15 cellular contexts compared by ENCODE assay signal in the genomic region with DNA sequence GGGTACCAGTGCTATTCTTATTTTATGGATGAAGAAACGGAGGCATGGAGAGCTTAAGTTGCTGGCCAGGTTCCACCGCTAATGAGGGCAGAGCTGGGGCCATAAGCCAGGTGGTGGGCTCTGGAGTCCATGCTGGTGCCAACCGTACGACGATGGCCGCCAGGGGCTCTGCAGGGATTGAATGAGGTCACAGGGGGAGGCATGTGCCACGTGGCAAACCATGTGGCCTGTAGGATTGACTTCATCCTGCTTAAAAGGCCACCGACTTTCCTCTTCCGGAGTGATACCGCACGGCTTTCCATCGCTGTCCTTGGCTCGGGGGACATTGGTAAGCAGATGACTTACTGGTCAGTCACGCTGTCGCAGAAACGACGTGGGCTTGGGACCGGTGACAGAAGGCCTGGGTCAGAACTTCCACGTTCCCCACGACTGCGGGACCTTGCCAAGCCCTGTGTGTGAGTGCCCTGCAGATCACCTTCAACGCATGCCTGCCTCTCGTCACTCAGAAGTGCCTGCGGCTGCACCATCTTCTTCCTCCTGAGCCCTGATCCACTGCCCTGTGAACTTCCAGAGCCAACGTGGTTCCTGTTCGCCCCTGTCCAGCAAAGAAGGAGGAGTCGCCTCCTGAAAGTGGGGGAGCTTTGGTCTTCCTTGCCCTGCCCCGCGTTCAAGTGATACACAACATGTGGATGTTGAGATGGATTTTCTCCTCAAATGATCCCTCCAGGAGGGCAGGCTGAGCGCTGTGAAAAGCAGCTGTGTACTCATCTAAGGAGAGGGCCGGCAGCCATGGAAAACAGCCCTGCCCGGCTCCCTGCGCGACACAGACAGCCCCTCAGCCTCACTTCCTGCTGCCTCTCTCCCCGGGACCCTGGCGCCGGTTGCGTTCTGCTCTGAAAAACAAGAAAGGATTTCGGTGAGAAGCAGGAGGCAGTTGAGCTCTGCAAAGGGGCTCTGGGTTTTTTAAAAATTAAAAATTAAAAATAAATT.
"Had no signal": no experiment of that assay in that cellular context is flagged by ENCODE, and none has a peak within 500 bp of the region (broad histone marks: within the 10 kb centered on the region; RNA-seq: fewer than 3 reads in every experiment).

No MANE protein-coding gene starts in this region.

- H3K27ac ChIP-seq: gastroesophageal sphincter, heart right ventricle, neutrophil, SJCRH30, transverse colon had no signal

- H3K4me3 ChIP-seq: gastroesophageal sphincter, heart right ventricle, SJCRH30, transverse colon had no signal

- H3K4me1 ChIP-seq: gastroesophageal sphincter, heart right ventricle, SJCRH30, transverse colon had no signal

- H3K36me3 ChIP-seq: gastroesophageal sphincter, heart right ventricle, neutrophil, SJCRH30, transverse colon had no signal

- ATAC-seq: activated CD4-positive, alpha-beta T cell treated with anti-CD3 and anti-CD28 coated beads for 36 hours; activated CD8-positive, alpha-beta T cell treated with anti-CD3 and anti-CD28 coated beads, Interleukin-2, amount 10 ng/mL, durations not matched to agents 7 days and 5 days; activated T-cell treated with anti-CD3 and anti-CD28 coated beads, Interleukin-2, amount 50 U/mL, for 72 hours; gastroesophageal sphincter; left cardiac atrium; T-helper 17 cell had no signal

- H3K9me3 ChIP-seq: neutrophil, SJCRH30, transverse colon had no signal

- DNase-seq: activated CD4-positive, alpha-beta T cell treated with anti-CD3 and anti-CD28 coated beads for 36 hours; activated CD8-positive, alpha-beta memory T cell treated with anti-CD3 and anti-CD28 coated beads, Interleukin-2, amount 50 U/mL, for 4 hours; activated CD8-positive, alpha-beta T cell treated with anti-CD3 and anti-CD28 coated beads, Interleukin-2, amount 10 ng/mL, durations not matched to agents 7 days and 5 days; activated naive CD4-positive, alpha-beta T cell treated with Interleukin-2 at 50 U/mL for 16 hours; activated T-cell treated with anti-CD3 and anti-CD28 coated beads, Interleukin-2, amount 50 U/mL, for 72 hours; anterior cingulate cortex; heart right ventricle; left cardiac atrium; SJCRH30; stimulated activated CD4-positive, alpha-beta T cell treated with anti-CD3 and anti-CD28 coated beads, Interleukin-12 subunit alpha, Interleukin-12 subunit beta, amount 100 ng/mL, for 4 hours; stimulated activated naive CD4-positive, alpha-beta T cell treated with Interleukin-2 at 50 U/mL for 16 hours; T-helper 17 cell; transverse colon had no signal

- H3K27me3 ChIP-seq: gastroesophageal sphincter, SJCRH30, transverse colon had no signal
